ENCODE assay signal across 18 cellular contexts in genomic region chr1:226586650-226587443, GRCh38. TPM values are rescaled to one million over a fixed set of nuclear protein-coding genes. Genes with fewer than 3 reads are reported as not detected.
DNase-seq lines count a peak whose midpoint lies in the region; FAIRE-seq and TF ChIP-seq lines count a peak whose summit lies in the region.
"Had no signal": no experiment of that assay in that cellular context is flagged by ENCODE, and none has a peak within 500 bp of the region (broad histone marks: within the 10 kb centered on the region; RNA-seq: fewer than 3 reads in every experiment).

No MANE protein-coding gene starts in this region.

- H2BK12ac ChIP-seq in mesenchymal stem cell (ENCODE audit: low read length in 2 of 2) = no peak overlapping the region

- H3K9ac ChIP-seq in kidney (ENCODE audit: low read length in 2 of 2) = no peak overlapping the region
- H3K9ac ChIP-seq in mesenchymal stem cell (ENCODE audit: low read length) = no peak overlapping the region

- no peaks in the 10 kb centered on the region for H3K4me1 Mint-ChIP-seq in CD8-positive, alpha-beta memory T cell

- no peak overlapping the region for H3K14ac ChIP-seq in mesenchymal stem cell (ENCODE audit: low read length in 2 of 2)

- H3K27ac Mint-ChIP-seq in CD8-positive, alpha-beta memory T cell = peak overlapping the region in 1 of 8 donors; percentile 5
- H3K27ac Mint-ChIP-seq: CD4-positive, alpha-beta memory T cell; HFFc6 had no signal

- TF ChIP-seq CTCF in kidney (IDR thresholded peaks at IDR 0.05; ENCODE audit: borderline replicate concordance, extremely low read depth, insufficient read depth) (no peak), spleen (IDR thresholded peaks at IDR 0.05 in 8 of 11, conservative IDR thresholded peaks at IDR 0.05 in 3 of 11) (no peak)

- no peak overlapping the region for H4K8ac ChIP-seq in mesenchymal stem cell (ENCODE audit: low read length)

- no peak overlapping the region for H3K23ac ChIP-seq in mesenchymal stem cell (ENCODE audit: low read length in 2 of 2)

- CTCF ChIA-PET in CD8-positive, alpha-beta memory T cell (lab: Charles Lee) = no interaction called here

- no peak overlapping the region for H3K18ac ChIP-seq in mesenchymal stem cell (ENCODE audit: low read depth in 1 of 2, low read length in 2 of 2)

- no peak for FAIRE-seq in kidney (lab: Jason Lieb, UNC)
- no peak for FAIRE-seq in HTR-8/SVneo (lab: Jason Lieb, UNC)
- FAIRE-seq: A204.1 had no signal

- no peak overlapping the region for H2BK120ac ChIP-seq in mesenchymal stem cell (ENCODE audit: low read depth, low read length)

- POLR2A ChIA-PET in CD8-positive, alpha-beta memory T cell (lab: Charles Lee) = no interaction called here

- H2AK5ac ChIP-seq in mesenchymal stem cell (ENCODE audit: low read length, severe bottlenecking) = peak overlapping the region; percentile 50

- no peak overlapping the region for H3K27ac ChIP-seq in kidney (ENCODE audit: low read depth in 2 of 2, low read length in 2 of 2)
- H3K27ac ChIP-seq in mesenchymal stem cell (ENCODE audit: low read length, poor library complexity, severe bottlenecking) = no peak overlapping the region
- H3K27ac ChIP-seq in spleen = no peak overlapping the region
- H3K27ac ChIP-seq in CD8-positive, alpha-beta memory T cell (ENCODE audit: low read depth, low read length) = no peak overlapping the region
- H3K27ac ChIP-seq: C4-2B had no signal

- H3K9me3 Mint-ChIP-seq in CD8-positive, alpha-beta memory T cell = no peaks in the 10 kb centered on the region
- H3K9me3 Mint-ChIP-seq: CD4-positive, alpha-beta memory T cell; HFFc6 had no signal

- no peak overlapping the region for H3K4me3 Mint-ChIP-seq in CD8-positive, alpha-beta memory T cell
- H3K4me3 Mint-ChIP-seq: CD4-positive, alpha-beta memory T cell; HFFc6 had no signal

- H3K4me1 ChIP-seq in kidney (ENCODE audit: control insufficient read depth in 1 of 2, insufficient read depth in 1 of 2, low read depth in 1 of 2, low read length in 2 of 2) (no peaks in the 10 kb centered on the region), mesenchymal stem cell (ENCODE audit: control insufficient read depth, insufficient read depth, low read depth, low read length) (peaks cover 13% of the 10 kb centered on the region), spleen (no peaks in the 10 kb centered on the region)
- H3K4me1 ChIP-seq in CD8-positive, alpha-beta memory T cell (ENCODE audit: insufficient read depth, low read length) = no peaks in the 10 kb centered on the region
- H3K4me1 ChIP-seq: BE2C had no signal

- peaks cover 7 to 9% of the 10 kb centered on the region in 2 donors for H3K27me3 Mint-ChIP-seq in CD8-positive, alpha-beta memory T cell

- H2BK15ac ChIP-seq in mesenchymal stem cell (ENCODE audit: low read depth, poor library complexity, severe bottlenecking) = no peak overlapping the region

- 86% methylated on average over 16 of the region's 16 CpGs for WGBS in mesenchymal stem cell
- WGBS in spleen, 5 donors = 75 to 87% (median 79%) methylated on average over 16 of the region's 16 CpGs

- peak overlapping the region; percentile 7 for H3K4me2 ChIP-seq in mesenchymal stem cell (ENCODE audit: low read length, poor library complexity, severe bottlenecking)

- intact Hi-C loops in kidney (cut with DNase I) = no loop called here
- intact Hi-C loops in spleen (cut with DNase I; ENCODE audit: low total_unique reads) = no loop called here

- DNase-seq in HK-2 (ENCODE audit: unreplicated experiment) (peak; percentile 72), kidney (peak; percentile 34), mesenchymal stem cell (no peak), spleen (peak; percentile 34), NOMO-1 (lab: John Stamatoyannopoulos, UW; ENCODE audit: unreplicated experiment in 2 of 2) (no peak), HTR-8/SVneo (ENCODE audit: insufficient read length, low spot score) (no peak)
- no peak for DNase-seq in CD8-positive, alpha-beta memory T cell
- DNase-seq: BE2C; CD4-positive, alpha-beta memory T cell; COR-L47; DMS53; GF-D8; HCEC 1CT; HFFc6 had no signal

- H3K4me3 ChIP-seq in kidney (ENCODE audit: low read length in 2 of 2) = no peak overlapping the region
- H3K4me3 ChIP-seq in mesenchymal stem cell (ENCODE audit: insufficient read depth in 1 of 2, low read depth in 1 of 2, low read length in 2 of 2) = no peak overlapping the region
- H3K4me3 ChIP-seq in spleen = no peak overlapping the region
- no peak overlapping the region for H3K4me3 ChIP-seq in CD8-positive, alpha-beta memory T cell (ENCODE audit: low read length)

- H3K36me3 ChIP-seq in kidney (ENCODE audit: control insufficient read depth in 1 of 2, insufficient read depth in 2 of 2, low read length in 2 of 2) (no peaks in the 10 kb centered on the region), mesenchymal stem cell (ENCODE audit: control insufficient read depth in 1 of 2, insufficient read depth in 2 of 2, low read depth in 1 of 2, low read length in 2 of 2) (no peaks in the 10 kb centered on the region), spleen (no peaks in the 10 kb centered on the region)
- H3K36me3 ChIP-seq in CD8-positive, alpha-beta memory T cell (ENCODE audit: insufficient read depth, low read length) = no peaks in the 10 kb centered on the region
- H3K36me3 ChIP-seq: BE2C had no signal

- H3K27me3 ChIP-seq in mesenchymal stem cell (ENCODE audit: control insufficient read depth in 1 of 2, insufficient read depth in 1 of 2, low read length in 2 of 2) = peaks cover 0 to under 1% of the 10 kb centered on the region in 2 experiments
- no peaks in the 10 kb centered on the region for H3K27me3 ChIP-seq in spleen (replicated peaks in 1 of 7)
- no peaks in the 10 kb centered on the region for H3K27me3 ChIP-seq in CD8-positive, alpha-beta memory T cell (ENCODE audit: insufficient read depth, low read length, poor library complexity, severe bottlenecking)
- H3K27me3 ChIP-seq: BE2C had no signal

- H3K9me3 ChIP-seq in kidney (ENCODE audit: control insufficient read depth in 1 of 2, low read length in 2 of 2) (no peaks in the 10 kb centered on the region), mesenchymal stem cell (ENCODE audit: control insufficient read depth, low read length) (no peaks in the 10 kb centered on the region), spleen (no peaks in the 10 kb centered on the region)
- H3K9me3 ChIP-seq in CD8-positive, alpha-beta memory T cell (ENCODE audit: low read length) = no peaks in the 10 kb centered on the region
- H3K9me3 ChIP-seq: BE2C had no signal

- H2BK5ac ChIP-seq in mesenchymal stem cell (ENCODE audit: low read depth, low read length, poor library complexity, severe bottlenecking) = no peak overlapping the region

- no peak overlapping the region for H3K4ac ChIP-seq in mesenchymal stem cell (ENCODE audit: low read depth in 1 of 2, low read length in 2 of 2)

- H2AFZ ChIP-seq in mesenchymal stem cell (ENCODE audit: low read depth, low read length) = no peak overlapping the region

- no peaks in the 10 kb centered on the region for H3K36me3 Mint-ChIP-seq in CD8-positive, alpha-beta memory T cell
- H3K36me3 Mint-ChIP-seq: CD4-positive, alpha-beta memory T cell had no signal

- H4K91ac ChIP-seq in mesenchymal stem cell (ENCODE audit: low read length) = no peak overlapping the region

- no peaks in the 10 kb centered on the region for H3K79me1 ChIP-seq in mesenchymal stem cell (replicated peaks; ENCODE audit: low read length, poor library complexity, severe bottlenecking)

- no peak for TF ChIP-seq POLR2A in spleen (IDR thresholded peaks at IDR 0.05)

RNA-seq across cellular contexts. Expression of gene STUM, which starts 38.3 kb away (rescaled TPM):
- total RNA-seq in kidney (1.6 TPM), spleen (1 to 10 TPM in 1 of 7 donors, under 1 TPM in 6; 0.22 to 2.8 (median 0.51) TPM)
- polyA plus RNA-seq in kidney (ENCODE audit: insufficient read depth, low read depth, low replicate concordance) (1.9 TPM), spleen (under 1 TPM; 0.11 to 0.53 (median 0.45) TPM)
- polyA plus RNA-seq in mesenchymal stem cell (2013, experiment 1 of 2) = not detected
- not detected for polyA plus RNA-seq in mesenchymal stem cell (2013, experiment 2 of 2)
- not detected for total RNA-seq in CD8-positive, alpha-beta memory T cell
- polyA plus RNA-seq in CD8-positive, alpha-beta memory T cell = 0.13 TPM
- total RNA-seq: CD4-positive, alpha-beta memory T cell; H4; HFFc6 had no signal
- polyA plus RNA-seq: AG04450 had no signal

Comparison
In these comparisons a context has a peak if more than half of its experiments do, and no peak if none do; other contexts are left out.
1. DNase-seq: peak in HK-2 (single experiment), kidney (single experiment) and spleen (single experiment); none in mesenchymal stem cell (single experiment), NOMO-1 (0 of 2), HTR-8/SVneo (single experiment) and CD8-positive, alpha-beta memory T cell (0 of 5).